In the genomic region with DNA sequence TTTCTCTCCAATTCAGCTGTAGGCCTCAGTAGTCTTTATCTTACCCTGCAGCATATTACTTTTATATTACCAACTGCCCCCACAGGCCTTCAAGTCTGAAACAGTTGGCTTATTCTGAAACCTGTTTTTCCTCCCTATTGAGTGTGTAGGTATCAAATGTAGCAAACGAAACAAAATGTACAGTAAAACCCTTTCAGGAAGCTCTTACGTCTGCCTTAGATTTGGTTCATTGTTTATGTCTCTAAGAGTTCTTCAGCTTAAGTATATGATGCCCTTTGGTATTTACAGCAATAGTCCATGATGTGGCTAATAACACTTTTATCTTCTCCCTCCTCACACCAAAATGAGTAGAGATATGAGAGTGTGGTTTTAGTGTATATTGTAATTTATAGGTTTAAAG, we compare ENCODE assay signal across 1 cellular context.
TF ChIP-seq lines count a peak whose summit lies in the region.

No MANE protein-coding gene starts in this region.

TF ChIP-seq in GM12878, 131 proteins besides CTCF, POLR2A, EP300 and RAD21:
- no peak for TF ChIP-seq SMAD5 (IDR thresholded peaks at IDR 0.05; ENCODE audit: low read depth)
- TF ChIP-seq, protein P1, sequence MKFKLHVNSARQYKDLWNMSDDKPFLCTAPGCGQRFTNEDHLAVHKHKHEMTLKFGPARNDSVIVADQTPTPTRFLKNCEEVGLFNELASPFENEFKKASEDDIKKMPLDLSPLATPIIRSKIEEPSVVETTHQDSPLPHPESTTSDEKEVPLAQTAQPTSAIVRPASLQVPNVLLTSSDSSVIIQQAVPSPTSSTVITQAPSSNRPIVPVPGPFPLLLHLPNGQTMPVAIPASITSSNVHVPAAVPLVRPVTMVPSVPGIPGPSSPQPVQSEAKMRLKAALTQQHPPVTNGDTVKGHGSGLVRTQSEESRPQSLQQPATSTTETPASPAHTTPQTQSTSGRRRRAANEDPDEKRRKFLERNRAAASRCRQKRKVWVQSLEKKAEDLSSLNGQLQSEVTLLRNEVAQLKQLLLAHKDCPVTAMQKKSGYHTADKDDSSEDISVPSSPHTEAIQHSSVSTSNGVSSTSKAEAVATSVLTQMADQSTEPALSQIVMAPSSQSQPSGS (IDR thresholded peaks at IDR 0.05; ENCODE audit: low read length): no peak
- TF ChIP-seq CEBPB (IDR thresholded peaks at IDR 0.05; ENCODE audit: borderline replicate concordance in 1 of 2, low read depth in 2 of 2, low read length in 2 of 2): no peak
- TF ChIP-seq, protein P2, sequence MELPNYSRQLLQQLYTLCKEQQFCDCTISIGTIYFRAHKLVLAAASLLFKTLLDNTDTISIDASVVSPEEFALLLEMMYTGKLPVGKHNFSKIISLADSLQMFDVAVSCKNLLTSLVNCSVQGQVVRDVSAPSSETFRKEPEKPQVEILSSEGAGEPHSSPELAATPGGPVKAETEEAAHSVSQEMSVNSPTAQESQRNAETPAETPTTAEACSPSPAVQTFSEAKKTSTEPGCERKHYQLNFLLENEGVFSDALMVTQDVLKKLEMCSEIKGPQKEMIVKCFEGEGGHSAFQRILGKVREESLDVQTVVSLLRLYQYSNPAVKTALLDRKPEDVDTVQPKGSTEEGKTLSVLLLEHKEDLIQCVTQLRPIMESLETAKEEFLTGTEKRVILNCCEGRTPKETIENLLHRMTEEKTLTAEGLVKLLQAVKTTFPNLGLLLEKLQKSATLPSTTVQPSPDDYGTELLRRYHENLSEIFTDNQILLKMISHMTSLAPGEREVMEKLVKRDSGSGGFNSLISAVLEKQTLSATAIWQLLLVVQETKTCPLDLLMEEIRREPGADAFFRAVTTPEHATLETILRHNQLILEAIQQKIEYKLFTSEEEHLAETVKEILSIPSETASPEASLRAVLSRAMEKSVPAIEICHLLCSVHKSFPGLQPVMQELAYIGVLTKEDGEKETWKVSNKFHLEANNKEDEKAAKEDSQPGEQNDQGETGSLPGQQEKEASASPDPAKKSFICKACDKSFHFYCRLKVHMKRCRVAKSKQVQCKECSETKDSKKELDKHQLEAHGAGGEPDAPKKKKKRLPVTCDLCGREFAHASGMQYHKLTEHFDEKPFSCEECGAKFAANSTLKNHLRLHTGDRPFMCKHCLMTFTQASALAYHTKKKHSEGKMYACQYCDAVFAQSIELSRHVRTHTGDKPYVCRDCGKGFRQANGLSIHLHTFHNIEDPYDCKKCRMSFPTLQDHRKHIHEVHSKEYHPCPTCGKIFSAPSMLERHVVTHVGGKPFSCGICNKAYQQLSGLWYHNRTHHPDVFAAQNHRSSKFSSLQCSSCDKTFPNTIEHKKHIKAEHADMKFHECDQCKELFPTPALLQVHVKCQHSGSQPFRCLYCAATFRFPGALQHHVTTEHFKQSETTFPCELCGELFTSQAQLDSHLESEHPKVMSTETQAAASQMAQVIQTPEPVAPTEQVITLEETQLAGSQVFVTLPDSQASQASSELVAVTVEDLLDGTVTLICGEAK (IDR thresholded peaks at IDR 0.05; ENCODE audit: borderline replicate concordance): no peak
- no peak for TF ChIP-seq STAT3 (IDR thresholded peaks at IDR 0.05; ENCODE audit: low read depth, low read length)
- TF ChIP-seq, protein P3, sequence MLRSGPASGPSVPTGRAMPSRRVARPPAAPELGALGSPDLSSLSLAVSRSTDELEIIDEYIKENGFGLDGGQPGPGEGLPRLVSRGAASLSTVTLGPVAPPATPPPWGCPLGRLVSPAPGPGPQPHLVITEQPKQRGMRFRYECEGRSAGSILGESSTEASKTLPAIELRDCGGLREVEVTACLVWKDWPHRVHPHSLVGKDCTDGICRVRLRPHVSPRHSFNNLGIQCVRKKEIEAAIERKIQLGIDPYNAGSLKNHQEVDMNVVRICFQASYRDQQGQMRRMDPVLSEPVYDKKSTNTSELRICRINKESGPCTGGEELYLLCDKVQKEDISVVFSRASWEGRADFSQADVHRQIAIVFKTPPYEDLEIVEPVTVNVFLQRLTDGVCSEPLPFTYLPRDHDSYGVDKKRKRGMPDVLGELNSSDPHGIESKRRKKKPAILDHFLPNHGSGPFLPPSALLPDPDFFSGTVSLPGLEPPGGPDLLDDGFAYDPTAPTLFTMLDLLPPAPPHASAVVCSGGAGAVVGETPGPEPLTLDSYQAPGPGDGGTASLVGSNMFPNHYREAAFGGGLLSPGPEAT (IDR thresholded peaks at IDR 0.05; ENCODE audit: low read depth): no peak
- TF ChIP-seq, protein P4, sequence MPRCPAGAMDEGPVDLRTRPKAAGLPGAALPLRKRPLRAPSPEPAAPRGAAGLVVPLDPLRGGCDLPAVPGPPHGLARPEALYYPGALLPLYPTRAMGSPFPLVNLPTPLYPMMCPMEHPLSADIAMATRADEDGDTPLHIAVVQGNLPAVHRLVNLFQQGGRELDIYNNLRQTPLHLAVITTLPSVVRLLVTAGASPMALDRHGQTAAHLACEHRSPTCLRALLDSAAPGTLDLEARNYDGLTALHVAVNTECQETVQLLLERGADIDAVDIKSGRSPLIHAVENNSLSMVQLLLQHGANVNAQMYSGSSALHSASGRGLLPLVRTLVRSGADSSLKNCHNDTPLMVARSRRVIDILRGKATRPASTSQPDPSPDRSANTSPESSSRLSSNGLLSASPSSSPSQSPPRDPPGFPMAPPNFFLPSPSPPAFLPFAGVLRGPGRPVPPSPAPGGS (IDR thresholded peaks at IDR 0.05; ENCODE audit: borderline replicate concordance, insufficient read depth, low read depth, low read length, poor library complexity, severe bottlenecking): no peak
- no peak for TF ChIP-seq IKZF1 (conservative IDR thresholded peaks at IDR 0.05)
- no peak for TF ChIP-seq MXI1 (IDR thresholded peaks at IDR 0.05; ENCODE audit: low read depth, low read length)
